14 cellular contexts compared by ENCODE assay signal in the genomic region with DNA sequence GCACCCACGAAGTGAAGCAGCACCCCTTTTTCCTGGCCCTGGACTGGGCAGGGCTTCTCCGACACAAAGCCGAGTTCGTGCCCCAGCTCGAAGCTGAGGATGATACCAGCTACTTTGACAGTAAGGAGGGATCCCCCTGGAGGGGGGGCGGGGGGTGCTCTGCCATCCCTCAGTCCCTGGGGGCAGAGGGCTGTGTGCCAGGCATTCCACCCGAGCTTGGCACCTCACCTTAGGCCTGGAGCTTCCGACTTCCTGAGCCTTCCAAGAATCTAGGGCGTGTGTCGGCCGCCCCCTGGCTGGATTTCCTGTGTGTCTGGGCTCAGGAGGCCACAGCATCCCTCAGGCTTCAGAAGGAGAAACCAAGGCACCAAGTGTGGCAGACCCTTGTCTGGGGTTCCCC. TPM values are rescaled to one million over a fixed set of nuclear protein-coding genes. Genes with fewer than 3 reads are reported as not detected.
DNase-seq lines count a peak whose midpoint lies in the region; ATAC-seq and TF ChIP-seq lines count a peak whose summit lies in the region.
"Had no signal": no experiment of that assay in that cellular context is flagged by ENCODE, and none has a peak within 500 bp of the region (broad histone marks: within the 10 kb centered on the region; RNA-seq: fewer than 3 reads in every experiment).

No MANE protein-coding gene starts in this region.

- peaks cover 72 to 98% of the 10 kb centered on the region in 2 donors for H3K36me3 Mint-ChIP-seq in CD14-positive monocyte

- no peaks in the 10 kb centered on the region for H3K27me3 ChIP-seq in esophagus muscularis mucosa

- no peak for ATAC-seq in GM18505 (IDR thresholded peaks at IDR 0.05; ENCODE audit: unreplicated experiment)
- no peak for ATAC-seq in HG03520 (IDR thresholded peaks at IDR 0.05; ENCODE audit: unreplicated experiment)
- ATAC-seq: CD8-positive, alpha-beta T cell; K562 had no signal

- peak overlapping the region in 4 of 7 donors; percentile 18 to 53 (median 32) for H3K27ac Mint-ChIP-seq in CD14-positive monocyte
- H3K27ac Mint-ChIP-seq: CD8-positive, alpha-beta T cell had no signal

- TF ChIP-seq POLR2A in esophagus muscularis mucosa (IDR thresholded peaks at IDR 0.05; ENCODE audit: low read depth) (no peak), GM18505 (IDR thresholded peaks at IDR 0.05; ENCODE audit: borderline replicate concordance, extremely low read depth, insufficient read depth, insufficient read length) (no peak)

- H3K4me1 ChIP-seq in esophagus muscularis mucosa = no peaks in the 10 kb centered on the region
- H3K4me1 ChIP-seq: HAP-1 had no signal

- no peak for TF ChIP-seq EP300 in esophagus muscularis mucosa (IDR thresholded peaks at IDR 0.05)

- H3K27ac ChIP-seq in esophagus muscularis mucosa (replicated peaks in 1 of 4) = no peak overlapping the region

- peaks cover 0 to 3% (median 3%) of the 10 kb centered on the region in 3 donors for H3K27me3 Mint-ChIP-seq in CD14-positive monocyte (ENCODE audit: low read depth in 3 of 3)

- no peak overlapping the region for H3K4me3 Mint-ChIP-seq in CD14-positive monocyte
- H3K4me3 Mint-ChIP-seq: CD8-positive, alpha-beta T cell had no signal

- DNase-seq in CD14-positive monocyte (ENCODE audit: low spot score) = no peak
- peak; percentile 16 for DNase-seq in NCI-H226
- peak; percentile 87 for DNase-seq in esophagus muscularis mucosa (ENCODE audit: extremely low spot score)
- no peak for DNase-seq in inferior parietal cortex (ENCODE audit: extremely low spot score)
- DNase-seq: Calu3; CD8-positive, alpha-beta T cell; DMS79 treated with DMSO at 0.1 percent for 48 hours; GF-D8; IMR-90 had no signal

- intact Hi-C loops in CD14-positive monocyte (cut with micrococcal nuclease) (no loop called here), esophagus muscularis mucosa (cut with DNase I) (no loop called here)

- H3K9me3 ChIP-seq in esophagus muscularis mucosa = no peaks in the 10 kb centered on the region
- H3K9me3 ChIP-seq: A549, HAP-1 had no signal

- H3K4me3 ChIP-seq in esophagus muscularis mucosa = no peak overlapping the region
- H3K4me3 ChIP-seq: A549, HAP-1, K562 had no signal

- 78% methylated on average over 7 of the region's 11 CpGs for WGBS in esophagus muscularis mucosa

- peaks cover 8 to 88% (median 60%) of the 10 kb centered on the region in 4 donors for H3K36me3 ChIP-seq in esophagus muscularis mucosa

- TF ChIP-seq CTCF in CD14-positive monocyte (IDR thresholded peaks at IDR 0.05) = no peak
- TF ChIP-seq CTCF in esophagus muscularis mucosa (IDR thresholded peaks at IDR 0.05) = no peak

- peaks cover 0 to 3% (median 0%) of the 10 kb centered on the region in 7 donors for H3K9me3 Mint-ChIP-seq in CD14-positive monocyte
- H3K9me3 Mint-ChIP-seq: CD8-positive, alpha-beta T cell had no signal

- H3K4me1 Mint-ChIP-seq in CD14-positive monocyte = peaks cover 6% of the 10 kb centered on the region

RNA-seq across cellular contexts. Expression of a gene that starts 15.7 kb away (rescaled TPM):
- 1 to 10 TPM in 1 of 2 donors, under 1 TPM in 1; 0.99 to 2.0 TPM for polyA plus RNA-seq in CD14-positive monocyte
- 10 to 100 TPM in 3 of 4 donors, 1 to 10 TPM in 1; 4.2 to 32.2 (median 19.4) TPM for total RNA-seq in esophagus muscularis mucosa

RNA-seq across cellular contexts. Expression of a gene that starts 36.4 kb away (rescaled TPM):
- polyA plus RNA-seq in CD14-positive monocyte = 1,000 to 10,000 TPM; 4,550 to 6,022 TPM
- 10 to 100 TPM; 22.4 to 92.8 (median 42.9) TPM for total RNA-seq in esophagus muscularis mucosa

RNA-seq across cellular contexts. Expression of a gene that starts 39.7 kb away (rescaled TPM):
- polyA plus RNA-seq in CD14-positive monocyte = 10 to 100 TPM in 1 of 2 donors, 1 to 10 TPM in 1; 6.8 to 12.4 TPM
- total RNA-seq in esophagus muscularis mucosa = 1 to 10 TPM; 5.0 to 8.5 (median 6.4) TPM

RNA-seq across cellular contexts. Expression of a gene that starts 50.5 kb away (rescaled TPM):
- polyA plus RNA-seq in CD14-positive monocyte = 1 to 10 TPM; 7.8 to 7.9 TPM
- total RNA-seq in esophagus muscularis mucosa = 1 to 10 TPM in 1 of 4 donors, under 1 TPM in 3; 0.42 to 2.0 (median 0.83) TPM
- total RNA-seq: Calu3, IMR-90 had no signal
- polyA plus RNA-seq: A549, IMR-90 had no signal

RNA-seq across cellular contexts. Expression of a gene that starts 55.8 kb away (rescaled TPM):
- polyA plus RNA-seq in CD14-positive monocyte = 10 to 100 TPM; 14.3 to 15.0 TPM
- total RNA-seq in esophagus muscularis mucosa = 10 to 100 TPM; 14.5 to 67.6 (median 21.2) TPM

Comparison
In these comparisons a context has a peak if more than half of its experiments do, and no peak if none do; other contexts are left out.
1. DNase-seq: peak in NCI-H226 (single experiment) and esophagus muscularis mucosa (single experiment); none in CD14-positive monocyte (single experiment) and inferior parietal cortex (single experiment).